ENCODE assay signal across 12 cellular contexts in genomic region chr12:65941388-65941787, GRCh38.
DNase-seq lines count a peak whose midpoint lies in the region; ATAC-seq, FAIRE-seq and TF ChIP-seq lines count a peak whose summit lies in the region.
"Had no signal": no experiment of that assay in that cellular context is flagged by ENCODE, and none has a peak within 500 bp of the region (broad histone marks: within the 10 kb centered on the region; RNA-seq: fewer than 3 reads in every experiment).

No MANE protein-coding gene starts in this region.

- H3K27me3 Mint-ChIP-seq in HFFc6 (ENCODE audit: insufficient read depth), result peaks cover 10% of the 10 kb centered on the region; the same call in 1 of the 2 replicates
- peaks cover 11% of the 10 kb centered on the region for H3K27me3 Mint-ChIP-seq in activated CD4-positive, alpha-beta T cell treated with anti-CD3 and anti-CD28 coated beads for 36 hours
- peaks cover 24% of the 10 kb centered on the region for H3K27me3 Mint-ChIP-seq in activated T-helper 17 cell treated with anti-CD3 and anti-CD28 coated beads, Interleukin-2, amount 50 U/mL, for 72 hours

- DNase-seq in A549 (ENCODE audit: low read depth in 1 of 2, low spot score in 1 of 2) (peak in 1 of 2 experiments; percentile 43), HFFc6 (peak; percentile 91), K562 (ENCODE audit: extremely low read depth in 1 of 4, low spot score in 3 of 4) (no peak), iris pigment epithelial cell (ENCODE audit: low read depth) (peak; percentile 78), iPS-NIHi7 (ENCODE audit: extremely low spot score) (no peak), cerebellar nuclear complex (lab: John Stamatoyannopoulos, UW) (no peak)
- DNase-seq in activated CD4-positive, alpha-beta T cell treated with anti-CD3 and anti-CD28 coated beads for 36 hours, result no peak
- DNase-seq: activated naive CD4-positive, alpha-beta T cell; upper lobe of right lung had no signal

- H3K79me2 ChIP-seq in K562 (ENCODE audit: control insufficient read depth, insufficient read depth, low read length), result no peaks in the 10 kb centered on the region

- H3K27ac Mint-ChIP-seq in HFFc6, result peak overlapping the region; percentile 89
- no peak overlapping the region for H3K27ac Mint-ChIP-seq in activated CD4-positive, alpha-beta T cell treated with anti-CD3 and anti-CD28 coated beads for 36 hours
- H3K27ac Mint-ChIP-seq in activated T-helper 17 cell treated with anti-CD3 and anti-CD28 coated beads, Interleukin-2, amount 50 U/mL, for 72 hours, result no peak overlapping the region

- H3K4me3 Mint-ChIP-seq in HFFc6, result peak overlapping the region; percentile 67
- no peak overlapping the region for H3K4me3 Mint-ChIP-seq in activated CD4-positive, alpha-beta T cell treated with anti-CD3 and anti-CD28 coated beads for 36 hours
- H3K4me3 Mint-ChIP-seq in activated T-helper 17 cell treated with anti-CD3 and anti-CD28 coated beads, Interleukin-2, amount 50 U/mL, for 72 hours, result no peak overlapping the region

- TF ChIP-seq POLR2A in A549 (IDR thresholded peaks at IDR 0.05; ENCODE audit: low read length), result no peak
- TF ChIP-seq POLR2A in K562 (conservative IDR thresholded peaks at IDR 0.05), result no peak

- intact Hi-C loops in K562 (cut with micrococcal nuclease), result no loop called here
- intact Hi-C loops in activated CD4-positive, alpha-beta T cell treated with anti-CD3 and anti-CD28 coated beads for 36 hours (cut with DNase I, micrococcal nuclease), result no loop called here

- ATAC-seq in A549 (peak; percentile 62 to 78; a peak in 3 of 6 replicates), K562 (no peak)
- ATAC-seq in activated CD4-positive, alpha-beta T cell treated with anti-CD3 and anti-CD28 coated beads for 36 hours, result no peak
- ATAC-seq in activated T-helper 17 cell treated with anti-CD3 and anti-CD28 coated beads, Interleukin-2, amount 50 U/mL, for 72 hours (replicated peaks), result no peak
- ATAC-seq: HepG2, upper lobe of right lung had no signal

- BruUV-seq in K562 (replicated peaks; lab: Mats Ljungman, UMichigan), result no TSS peak

- H3K4me1 Mint-ChIP-seq in HFFc6 (ENCODE audit: low read depth), result peaks cover 100% of the 10 kb centered on the region
- no peaks in the 10 kb centered on the region for H3K4me1 Mint-ChIP-seq in activated CD4-positive, alpha-beta T cell treated with anti-CD3 and anti-CD28 coated beads for 36 hours
- H3K4me1 Mint-ChIP-seq in activated T-helper 17 cell treated with anti-CD3 and anti-CD28 coated beads, Interleukin-2, amount 50 U/mL, for 72 hours, result no peaks in the 10 kb centered on the region

- no peak overlapping the region for H3K9ac ChIP-seq in K562 (ENCODE audit: insufficient read depth in 1 of 2, low read depth in 2 of 2, low read length in 2 of 2)
- H3K9ac ChIP-seq: BLaER1 had no signal

- peak overlapping the region; percentile 25 to 48; a peak in 4 of 6 replicates for H3K27ac ChIP-seq in A549
- no peak overlapping the region for H3K27ac ChIP-seq in K562 (ENCODE audit: extremely low read depth, low read depth, low read length)
- H3K27ac ChIP-seq: BLaER1, upper lobe of right lung had no signal

- TF ChIP-seq EP300 in A549 (IDR thresholded peaks at IDR 0.05) (no peak), K562 (IDR thresholded peaks at IDR 0.05; ENCODE audit: low read length) (no peak)

- H3K36me3 Mint-ChIP-seq in HFFc6 (ENCODE audit: low read depth), result peaks cover 47% of the 10 kb centered on the region
- no peaks in the 10 kb centered on the region for H3K36me3 Mint-ChIP-seq in activated CD4-positive, alpha-beta T cell treated with anti-CD3 and anti-CD28 coated beads for 36 hours (ENCODE audit: low read depth)
- no peaks in the 10 kb centered on the region for H3K36me3 Mint-ChIP-seq in activated T-helper 17 cell treated with anti-CD3 and anti-CD28 coated beads, Interleukin-2, amount 50 U/mL, for 72 hours (ENCODE audit: low read depth)

- H3K4me3 ChIP-seq in A549, result no peak overlapping the region
- H3K4me3 ChIP-seq in K562, result no peak overlapping the region
- H3K4me3 ChIP-seq: BLaER1, upper lobe of right lung had no signal

- H3K36me3 ChIP-seq in K562 (ENCODE audit: control insufficient read depth, insufficient read depth, low read length), result no peaks in the 10 kb centered on the region
- H3K36me3 ChIP-seq: BLaER1, upper lobe of right lung had no signal

- no peak for TF ChIP-seq RAD21 in A549 (conservative IDR thresholded peaks at IDR 0.05 in 1 of 2, IDR thresholded peaks at IDR 0.05 in 1 of 2)
- no peak for TF ChIP-seq RAD21 in K562 (CRISPR knock-in tag; conservative IDR thresholded peaks at IDR 0.05 in 1 of 2, IDR thresholded peaks at IDR 0.05 in 1 of 2)

- FAIRE-seq in A549 (lab: Jason Lieb, UNC) (no peak), K562 (lab: Jason Lieb, UNC) (no peak)
- FAIRE-seq: HepG2 had no signal

- H3K4me1 ChIP-seq in A549 (peaks cover 33% of the 10 kb centered on the region), K562 (replicated peaks in 1 of 2; ENCODE audit: control insufficient read depth in 2 of 2, insufficient read depth in 2 of 2, low read length in 2 of 2) (no peaks in the 10 kb centered on the region)
- H3K4me1 ChIP-seq: BLaER1 had no signal

- H3K9me3 Mint-ChIP-seq in HFFc6, result no peaks in the 10 kb centered on the region
- H3K9me3 Mint-ChIP-seq in activated CD4-positive, alpha-beta T cell treated with anti-CD3 and anti-CD28 coated beads for 36 hours (ENCODE audit: low read depth), result no peaks in the 10 kb centered on the region
- no peaks in the 10 kb centered on the region for H3K9me3 Mint-ChIP-seq in activated T-helper 17 cell treated with anti-CD3 and anti-CD28 coated beads, Interleukin-2, amount 50 U/mL, for 72 hours

- H3K9me3 ChIP-seq in A549, result no peaks in the 10 kb centered on the region
- no peaks in the 10 kb centered on the region for H3K9me3 ChIP-seq in K562 (replicated peaks; ENCODE audit: control insufficient read depth, insufficient read depth, low read depth, low read length)
- H3K9me3 ChIP-seq: BLaER1, upper lobe of right lung had no signal

- H4K20me1 ChIP-seq in K562 (replicated peaks; ENCODE audit: control insufficient read depth, insufficient read depth, low read length), result no peaks in the 10 kb centered on the region
- H4K20me1 ChIP-seq: BLaER1 had no signal

- H2AFZ ChIP-seq in K562 (ENCODE audit: low read depth, low read length), result no peak overlapping the region

- H3K9me1 ChIP-seq in K562 (ENCODE audit: control insufficient read depth, insufficient read depth, low read length), result no peaks in the 10 kb centered on the region

- in situ Hi-C loops in K562 (cut with MboI), result no loop called here

- POLR2A ChIA-PET in A549 (lab: Yijun Ruan, JAX), result no interaction called here
- POLR2A ChIA-PET in K562 (lab: Yijun Ruan, JAX), result interaction anchor here (0.8 to 1.2 kb wide), 2 partner anchors 11 to 26 kb away, joined by 3 to 4 read pairs; no protein-coding TSS in a partner anchor
- POLR2A ChIA-PET in activated CD4-positive, alpha-beta T cell treated with anti-CD3 and anti-CD28 coated beads for 36 hours (lab: Charles Lee), result no interaction called here

- CTCF ChIA-PET in A549 (lab: Yijun Ruan, JAX) (interaction anchor here (0.8 to 1.2 kb wide), 2 partner anchors 11 to 31 kb away, joined by 3 to 8 read pairs; no protein-coding TSS in a partner anchor), K562 (lab: Yijun Ruan, JAX; ENCODE audit: low intra/inter-chr PET ratio) (no interaction called here)
- CTCF ChIA-PET in activated CD4-positive, alpha-beta T cell treated with anti-CD3 and anti-CD28 coated beads for 36 hours (lab: Charles Lee), result interaction anchor here (0.6 to 1.4 kb wide), 2 partner anchors 8 to 18 kb away, joined by 3 read pairs; no protein-coding TSS in a partner anchor

- no peak for TF ChIP-seq CTCF in A549 (IDR thresholded peaks at IDR 0.05)
- TF ChIP-seq CTCF in HFFc6 (IDR thresholded peaks at IDR 0.05), result no peak
- no peak for TF ChIP-seq CTCF in K562 (IDR thresholded peaks at IDR 0.05 in 2 of 3, conservative IDR thresholded peaks at IDR 0.05 in 1 of 3; ENCODE audit: insufficient read depth in 2 of 3, low read depth in 1 of 3, low read length in 3 of 3)

- 4% methylated on average over 3 of the region's 3 CpGs for WGBS in A549 (ENCODE audit: missing lambda C conversion rate)
- WGBS in K562 (ENCODE audit: insufficient coverage, low coverage, missing lambda C conversion rate), result 2% methylated on average over 3 of the region's 3 CpGs

- no peaks in the 10 kb centered on the region for H3K27me3 ChIP-seq in K562 (ENCODE audit: control insufficient read depth in 2 of 2, insufficient read depth in 2 of 2, low read length in 2 of 2)
- H3K27me3 ChIP-seq: BLaER1 had no signal

- H3K4me2 ChIP-seq in A549, result peak overlapping the region; percentile 65
- no peak overlapping the region for H3K4me2 ChIP-seq in K562 (ENCODE audit: insufficient read depth, low read length)
- H3K4me2 ChIP-seq: BLaER1 had no signal

TF ChIP-seq in A549, 52 proteins besides CTCF, POLR2A, EP300 and RAD21:
- TF ChIP-seq POLR2AphosphoS2 (conservative IDR thresholded peaks at IDR 0.05; ENCODE audit: low read length) (no peak), CBX2 (IDR thresholded peaks at IDR 0.05; ENCODE audit: borderline replicate concordance, low read depth) (no peak), MAFK (IDR thresholded peaks at IDR 0.05; ENCODE audit: partially characterized antibody) (peak; percentile 93)

TF ChIP-seq in K562, 482 proteins besides CTCF, POLR2A, EP300 and RAD21 (continues in another document):
- no peak for TF ChIP-seq LEF1 (IDR thresholded peaks at IDR 0.05)
- TF ChIP-seq PHB (CRISPR knock-in tag; IDR thresholded peaks at IDR 0.05), result no peak
- no peak for TF ChIP-seq ZNF239 (CRISPR knock-in tag; IDR thresholded peaks at IDR 0.05)
- TF ChIP-seq RHOXF2B (CRISPR knock-in tag; conservative IDR thresholded peaks at IDR 0.05), result no peak
- TF ChIP-seq ZBTB12 (CRISPR knock-in tag; IDR thresholded peaks at IDR 0.05), result no peak
- TF ChIP-seq SAFB2 (IDR thresholded peaks at IDR 0.05; ENCODE audit: borderline replicate concordance, low read depth, low read length, severe bottlenecking), result no peak
- TF ChIP-seq RB1 (IDR thresholded peaks at IDR 0.05; ENCODE audit: low read depth), result no peak
- 0 out of 2 replicates have a peak, but pooled peaks have one; percentile 46 for TF ChIP-seq ZNF316 (IDR thresholded peaks at IDR 0.05)
- TF ChIP-seq C11orf30 (IDR thresholded peaks at IDR 0.05; ENCODE audit: low read depth), result peak; percentile 11; the same call in 1 of the 2 replicates

Comparison
In these comparisons a context has a peak if more than half of its experiments do, and no peak if none do; other contexts are left out.
1. ATAC-seq: peak in A549 (2 of 2); none in K562 (single experiment), activated CD4-positive, alpha-beta T cell treated with anti-CD3 and anti-CD28 coated beads for 36 hours (single experiment) and activated T-helper 17 cell treated with anti-CD3 and anti-CD28 coated beads, Interleukin-2, amount 50 U/mL, for 72 hours (single experiment).
2. DNase-seq: peak in HFFc6 (single experiment) and iris pigment epithelial cell (single experiment); none in K562 (0 of 4), activated CD4-positive, alpha-beta T cell treated with anti-CD3 and anti-CD28 coated beads for 36 hours (single experiment), iPS-NIHi7 (single experiment) and cerebellar nuclear complex (0 of 2).
3. Of the 35 proteins assayed by ChIP-seq in both K562 and A549: peak only in K562: none; only in A549: MAFK; in both: none; in neither: 34.